In the genomic region with DNA sequence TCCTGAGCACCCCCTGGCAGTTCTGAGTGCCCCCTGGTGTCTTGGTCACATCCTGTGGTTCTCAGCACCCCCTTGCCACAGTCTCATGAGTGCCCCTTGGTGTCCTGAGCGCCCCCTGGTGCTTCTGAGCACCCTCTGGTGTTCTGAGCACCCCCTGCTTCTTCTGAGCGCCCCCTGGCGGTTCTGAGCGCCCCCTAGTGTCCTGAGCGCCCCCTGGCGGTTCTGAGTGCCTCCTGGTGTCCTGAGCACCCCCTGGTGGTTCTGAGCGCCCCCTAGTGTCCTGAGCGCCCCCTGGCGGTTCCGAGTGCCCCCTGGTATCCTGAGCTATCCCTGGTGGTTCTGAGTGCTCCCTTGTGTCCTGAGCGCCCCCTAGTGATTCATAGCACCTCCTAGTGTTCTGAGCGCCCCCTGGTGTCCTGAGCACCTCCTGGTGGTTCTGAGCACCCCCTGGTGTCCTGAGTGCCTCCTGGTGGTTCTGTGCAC, we compare ENCODE assay signal across 8 cellular contexts.
DNase-seq lines count a peak whose midpoint lies in the region; ATAC-seq and TF ChIP-seq lines count a peak whose summit lies in the region.
"Not testable (repeated sequence)": the region's sequence is repeated elsewhere in the genome, so short reads cannot be mapped to it uniquely, and the experiment has no call there.

No MANE protein-coding gene starts in this region.

- peak overlapping the region; percentile 71 for H3K27ac Mint-ChIP-seq in activated CD4-positive, alpha-beta memory T cell treated with anti-CD3 and anti-CD28 coated beads for 36 hours
- H3K27ac Mint-ChIP-seq in activated naive CD8-positive, alpha-beta T cell treated with anti-CD3 and anti-CD28 coated beads, Interleukin-2, amount 50 U/mL, for 24 hours = peak overlapping the region; percentile 49

- not testable (repeated sequence) for H3K27me3 Mint-ChIP-seq in activated CD4-positive, alpha-beta memory T cell treated with anti-CD3 and anti-CD28 coated beads for 36 hours; activated naive CD8-positive, alpha-beta T cell treated with anti-CD3 and anti-CD28 coated beads, Interleukin-2, amount 50 U/mL, for 24 hours

- CTCF ChIA-PET in activated CD4-positive, alpha-beta memory T cell treated with anti-CD3 and anti-CD28 coated beads for 36 hours (lab: Charles Lee) = interaction anchor here (0.7 to 2.7 kb wide), 5 partner anchors 11 to 57 kb away, joined by 3 to 41 read pairs (median 4); no protein-coding TSS in a partner anchor

- peak; percentile 31; the same call in 1 of the 2 replicates for TF ChIP-seq CTCF in C4-2B (conservative IDR thresholded peaks at IDR 0.05)

- peaks cover 47% of the 10 kb centered on the region for H3K4me1 Mint-ChIP-seq in activated CD4-positive, alpha-beta memory T cell treated with anti-CD3 and anti-CD28 coated beads for 36 hours (ENCODE audit: low read depth)
- peaks cover 48% of the 10 kb centered on the region for H3K4me1 Mint-ChIP-seq in activated naive CD8-positive, alpha-beta T cell treated with anti-CD3 and anti-CD28 coated beads, Interleukin-2, amount 50 U/mL, for 24 hours

- not testable (repeated sequence) for H3K4me3 Mint-ChIP-seq in activated CD4-positive, alpha-beta memory T cell treated with anti-CD3 and anti-CD28 coated beads for 36 hours; activated naive CD8-positive, alpha-beta T cell treated with anti-CD3 and anti-CD28 coated beads, Interleukin-2, amount 50 U/mL, for 24 hours

- H3K9me3 Mint-ChIP-seq in activated CD4-positive, alpha-beta memory T cell treated with anti-CD3 and anti-CD28 coated beads for 36 hours; activated naive CD8-positive, alpha-beta T cell treated with anti-CD3 and anti-CD28 coated beads, Interleukin-2, amount 50 U/mL, for 24 hours: not testable (repeated sequence)

- POLR2A ChIA-PET in activated CD4-positive, alpha-beta memory T cell treated with anti-CD3 and anti-CD28 coated beads for 36 hours (lab: Charles Lee) = not testable (repeated sequence)

- ATAC-seq in GM18517 (IDR thresholded peaks at IDR 0.05; ENCODE audit: unreplicated experiment) = peak; percentile 30
- peak; percentile 27 for ATAC-seq in GM21360 (IDR thresholded peaks at IDR 0.05; ENCODE audit: unreplicated experiment)
- peak; percentile 28 for ATAC-seq in HG02840 (IDR thresholded peaks at IDR 0.05; ENCODE audit: low FRiP score, unreplicated experiment)
- peak; percentile 23 for ATAC-seq in HG03457 (IDR thresholded peaks at IDR 0.05; ENCODE audit: unreplicated experiment)
- peak; percentile 38 for ATAC-seq in activated naive CD8-positive, alpha-beta T cell treated with anti-CD3 and anti-CD28 coated beads, Interleukin-2, amount 50 U/mL, for 24 hours

- not testable (repeated sequence) for H3K27ac ChIP-seq in C4-2B

- peak; percentile 86 for DNase-seq in activated CD4-positive, alpha-beta memory T cell treated with anti-CD3 and anti-CD28 coated beads for 36 hours
- DNase-seq in activated naive CD8-positive, alpha-beta T cell treated with anti-CD3 and anti-CD28 coated beads, Interleukin-2, amount 50 U/mL, for 24 hours = peak; percentile 72
- DNase-seq in stimulated activated CD4-positive, alpha-beta T cell treated with anti-CD3 and anti-CD28 coated beads, Interleukin-2, amount 100 ng/mL, for 48 hours = peak; percentile 65 to 72

- not testable (repeated sequence) for H3K36me3 Mint-ChIP-seq in activated CD4-positive, alpha-beta memory T cell treated with anti-CD3 and anti-CD28 coated beads for 36 hours; activated naive CD8-positive, alpha-beta T cell treated with anti-CD3 and anti-CD28 coated beads, Interleukin-2, amount 50 U/mL, for 24 hours (ENCODE audit: low read depth)

- intact Hi-C loops in activated CD4-positive, alpha-beta memory T cell treated with anti-CD3 and anti-CD28 coated beads for 36 hours (cut with micrococcal nuclease) = loop anchor here (10.0 kb wide), 1 partner anchor 375 kb away; no protein-coding TSS in a partner anchor
